ENCODE assay signal across 13 cellular contexts in genomic region chr1:115782571-115783281, GRCh38. TPM values are rescaled to one million over a fixed set of nuclear protein-coding genes. Genes with fewer than 3 reads are reported as not detected.
DNase-seq lines count a peak whose midpoint lies in the region; ATAC-seq and TF ChIP-seq lines count a peak whose summit lies in the region.
"Had no signal": no experiment of that assay in that cellular context is flagged by ENCODE, and none has a peak within 500 bp of the region (broad histone marks: within the 10 kb centered on the region; RNA-seq: fewer than 3 reads in every experiment).

No MANE protein-coding gene starts in this region.

- H3K4me3 ChIP-seq in epithelial cell of esophagus (ENCODE audit: low read length), result no peak overlapping the region

- peaks cover 3% of the 10 kb centered on the region for H3K9me3 Mint-ChIP-seq in activated T-helper 17 cell treated with anti-CD3 and anti-CD28 coated beads, Interleukin-2, amount 50 U/mL, for 72 hours
- no peaks in the 10 kb centered on the region for H3K9me3 Mint-ChIP-seq in T-helper 2 cell treated with Interferon-gamma antibody and Interleukin-4, amounts not matched to agents 5 μg/mL and 100 μg/mL, for 36 hours
- peaks cover 7% of the 10 kb centered on the region for H3K9me3 Mint-ChIP-seq in activated T-cell treated with anti-CD3 and anti-CD28 coated beads, Interleukin-2, amount 50 U/mL, for 4 hours

- no peak for ATAC-seq in activated T-helper 17 cell treated with anti-CD3 and anti-CD28 coated beads, Interleukin-2, amount 50 U/mL, for 72 hours (replicated peaks)
- ATAC-seq in GM18907 (IDR thresholded peaks at IDR 0.05; ENCODE audit: unreplicated experiment), result no peak
- ATAC-seq in activated T-cell treated with anti-CD3 and anti-CD28 coated beads, Interleukin-2, amount 50 U/mL, for 4 hours, result no peak
- ATAC-seq: T-cell had no signal

- H3K4me3 Mint-ChIP-seq in activated T-helper 17 cell treated with anti-CD3 and anti-CD28 coated beads, Interleukin-2, amount 50 U/mL, for 72 hours, result no peak overlapping the region
- no peak overlapping the region for H3K4me3 Mint-ChIP-seq in T-helper 2 cell treated with Interferon-gamma antibody and Interleukin-4, amounts not matched to agents 5 μg/mL and 100 μg/mL, for 36 hours
- H3K4me3 Mint-ChIP-seq in activated T-cell treated with anti-CD3 and anti-CD28 coated beads, Interleukin-2, amount 50 U/mL, for 4 hours, result no peak overlapping the region
- H3K4me3 Mint-ChIP-seq: T-cell had no signal

- DNase-seq in Daoy (ENCODE audit: low read depth), result peak; percentile 81
- peak; percentile 80 for DNase-seq in LoVo (ENCODE audit: low spot score)
- DNase-seq in epithelial cell of esophagus (ENCODE audit: low read depth), result peak; percentile 98
- peak; percentile 88 for DNase-seq in non-pigmented ciliary epithelial cell (ENCODE audit: low read depth)
- DNase-seq in T-helper 2 cell treated with Interferon-gamma antibody and Interleukin-4, amounts not matched to agents 5 μg/mL and 100 μg/mL, for 36 hours (ENCODE audit: low spot score), result no peak
- no peak for DNase-seq in activated T-cell treated with anti-CD3 and anti-CD28 coated beads, Interleukin-2, amount 50 U/mL, for 4 hours
- DNase-seq: activated T-cell treated with anti-CD3 and anti-CD28 coated beads, Interleukin-2, amount 50 U/mL, for 48 hours; NCI-H2081; stimulated activated CD4-positive, alpha-beta T cell treated with anti-CD3 and anti-CD28 coated beads, Interleukin-4, amount 100 ng/mL, for 4 hours; T-cell had no signal

- TF ChIP-seq CTCF in epithelial cell of esophagus (IDR thresholded peaks at IDR 0.05; ENCODE audit: insufficient read depth, low read depth, low read length, missing control alignments), result no peak

- H3K4me1 Mint-ChIP-seq in activated T-helper 17 cell treated with anti-CD3 and anti-CD28 coated beads, Interleukin-2, amount 50 U/mL, for 72 hours, result no peaks in the 10 kb centered on the region
- no peaks in the 10 kb centered on the region for H3K4me1 Mint-ChIP-seq in T-helper 2 cell treated with Interferon-gamma antibody and Interleukin-4, amounts not matched to agents 5 μg/mL and 100 μg/mL, for 36 hours (ENCODE audit: low read depth)
- H3K4me1 Mint-ChIP-seq in activated T-cell treated with anti-CD3 and anti-CD28 coated beads, Interleukin-2, amount 50 U/mL, for 4 hours (ENCODE audit: low read depth), result no peaks in the 10 kb centered on the region
- H3K4me1 Mint-ChIP-seq: T-cell had no signal

- H3K36me3 Mint-ChIP-seq in activated T-helper 17 cell treated with anti-CD3 and anti-CD28 coated beads, Interleukin-2, amount 50 U/mL, for 72 hours (ENCODE audit: low read depth), result no peaks in the 10 kb centered on the region
- H3K36me3 Mint-ChIP-seq in T-helper 2 cell treated with Interferon-gamma antibody and Interleukin-4, amounts not matched to agents 5 μg/mL and 100 μg/mL, for 36 hours (ENCODE audit: low read depth), result no peaks in the 10 kb centered on the region
- no peaks in the 10 kb centered on the region for H3K36me3 Mint-ChIP-seq in activated T-cell treated with anti-CD3 and anti-CD28 coated beads, Interleukin-2, amount 50 U/mL, for 4 hours (ENCODE audit: insufficient read depth)
- H3K36me3 Mint-ChIP-seq: T-cell had no signal

- no peak overlapping the region for H3K27ac Mint-ChIP-seq in activated T-helper 17 cell treated with anti-CD3 and anti-CD28 coated beads, Interleukin-2, amount 50 U/mL, for 72 hours
- no peak overlapping the region for H3K27ac Mint-ChIP-seq in T-helper 2 cell treated with Interferon-gamma antibody and Interleukin-4, amounts not matched to agents 5 μg/mL and 100 μg/mL, for 36 hours
- H3K27ac Mint-ChIP-seq: T-cell had no signal

- H3K27me3 Mint-ChIP-seq in activated T-helper 17 cell treated with anti-CD3 and anti-CD28 coated beads, Interleukin-2, amount 50 U/mL, for 72 hours, result peaks cover 37% of the 10 kb centered on the region
- peaks cover 9% of the 10 kb centered on the region for H3K27me3 Mint-ChIP-seq in T-helper 2 cell treated with Interferon-gamma antibody and Interleukin-4, amounts not matched to agents 5 μg/mL and 100 μg/mL, for 36 hours (ENCODE audit: low read depth)
- peaks cover 35% of the 10 kb centered on the region for H3K27me3 Mint-ChIP-seq in activated T-cell treated with anti-CD3 and anti-CD28 coated beads, Interleukin-2, amount 50 U/mL, for 4 hours (ENCODE audit: low read depth)

RNA-seq across cellular contexts. Expression of gene CASQ2, which starts 14.2 kb away (rescaled TPM):
- 0.29 TPM in 1 of 2 replicates, not detected in the other for total RNA-seq in Daoy (2014; rRNA removed; shearing (Covaris generic))
- not detected for total RNA-seq in activated T-helper 17 cell treated with anti-CD3 and anti-CD28 coated beads, Interleukin-2, amount 50 U/mL, for 72 hours
- not detected for total RNA-seq in activated T-cell treated with anti-CD3 and anti-CD28 coated beads, Interleukin-2, amount 50 U/mL, for 4 hours
- total RNA-seq: mononuclear cell, T-cell had no signal

RNA-seq across cellular contexts. Expression of gene NHLH2, which starts 58.2 kb away (rescaled TPM):
- total RNA-seq in Daoy (2014; rRNA removed; shearing (Covaris generic)), result 0.34 and 1.9 TPM in 2 replicates
- not detected for total RNA-seq in activated T-helper 17 cell treated with anti-CD3 and anti-CD28 coated beads, Interleukin-2, amount 50 U/mL, for 72 hours
- not detected for total RNA-seq in activated T-cell treated with anti-CD3 and anti-CD28 coated beads, Interleukin-2, amount 50 U/mL, for 4 hours
- total RNA-seq: mononuclear cell, T-cell had no signal

Comparison
In these comparisons a context has a peak if more than half of its experiments do, and no peak if none do; other contexts are left out.
1. DNase-seq: peak in Daoy (single experiment), LoVo (single experiment), epithelial cell of esophagus (single experiment) and non-pigmented ciliary epithelial cell (single experiment); none in T-helper 2 cell treated with Interferon-gamma antibody and Interleukin-4, amounts not matched to agents 5 μg/mL and 100 μg/mL, for 36 hours (single experiment) and activated T-cell treated with anti-CD3 and anti-CD28 coated beads, Interleukin-2, amount 50 U/mL, for 4 hours (single experiment).